Comparison of ENCODE assay signal across 11 cellular contexts in the genomic region with DNA sequence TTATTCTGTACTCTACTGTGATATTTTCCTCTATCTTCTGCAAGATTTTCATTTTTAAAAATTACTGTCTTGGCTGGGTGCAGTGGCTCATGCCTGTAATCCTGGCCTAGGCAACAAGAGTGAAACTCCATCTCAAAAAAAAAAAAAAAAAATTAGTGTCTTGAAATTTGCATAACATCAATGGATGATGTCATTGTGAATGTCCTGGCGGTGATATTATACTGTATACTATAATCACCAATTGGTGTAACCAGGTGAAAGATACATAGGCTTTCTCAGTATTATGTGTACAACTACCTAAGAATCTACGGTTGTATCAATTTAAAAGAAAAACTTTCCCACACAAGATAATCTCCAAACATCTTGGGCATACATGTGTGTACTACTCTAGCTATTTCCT. TPM values are rescaled to one million over a fixed set of nuclear protein-coding genes. Genes with fewer than 3 reads are reported as not detected.
DNase-seq lines count a peak whose midpoint lies in the region; ATAC-seq and TF ChIP-seq lines count a peak whose summit lies in the region.
"Had no signal": no experiment of that assay in that cellular context is flagged by ENCODE, and none has a peak within 500 bp of the region (broad histone marks: within the 10 kb centered on the region; RNA-seq: fewer than 3 reads in every experiment).

No MANE protein-coding gene starts in this region.

- peak overlapping the region; percentile 99 for H3K27ac Mint-ChIP-seq in activated CD4-positive, alpha-beta T cell treated with anti-CD3 and anti-CD28 coated beads for 36 hours
- H3K27ac Mint-ChIP-seq in stimulated activated naive B cell treated with anti-CD40 and anti-IgM and Interleukin-4, amounts not matched to agents 10 μg/mL and 1 μg/mL and 100 μg/mL, for 72 hours, result peak overlapping the region; percentile 99
- H3K27ac Mint-ChIP-seq in endodermal cell, result no peak overlapping the region

- WGBS in endodermal cell (ENCODE audit: insufficient coverage in 1 of 2, insufficient read length in 1 of 2), 2 experiments, result 100% methylated on average over 1 of the region's 2 CpGs

- intact Hi-C loops in activated CD4-positive, alpha-beta T cell treated with anti-CD3 and anti-CD28 coated beads for 36 hours (cut with DNase I, micrococcal nuclease), result loop anchor here in 1 of 2 experiments (5.0 kb wide), 1 partner anchor 314 kb away; a partner anchor contains a TSS
- intact Hi-C loops in PC-3 (cut with micrococcal nuclease) (no loop called here), colonic mucosa (cut with DNase I) (no loop called here)

- no peaks in the 10 kb centered on the region for H3K27me3 Mint-ChIP-seq in activated CD4-positive, alpha-beta T cell treated with anti-CD3 and anti-CD28 coated beads for 36 hours
- H3K27me3 Mint-ChIP-seq in stimulated activated naive B cell treated with anti-CD40 and anti-IgM and Interleukin-4, amounts not matched to agents 10 μg/mL and 1 μg/mL and 100 μg/mL, for 72 hours, result no peaks in the 10 kb centered on the region
- no peaks in the 10 kb centered on the region for H3K27me3 Mint-ChIP-seq in endodermal cell (ENCODE audit: insufficient read depth)

- H3K79me2 ChIP-seq in PC-3 (ENCODE audit: low read length), result peaks cover 45% of the 10 kb centered on the region
- H3K79me2 ChIP-seq in MM.1S (ENCODE audit: low read length), result no peaks in the 10 kb centered on the region

- H3K9ac ChIP-seq in PC-3 (ENCODE audit: low read length) (no peak overlapping the region), colonic mucosa (ENCODE audit: low read depth in 2 of 2, low read length in 2 of 2) (no peak overlapping the region), endodermal cell (ENCODE audit: extremely low read depth, low read length, poor library complexity, severe bottlenecking) (no peak overlapping the region), MM.1S (ENCODE audit: low read length) (no peak overlapping the region)

- H3K4me3 ChIP-seq in PC-3 (ENCODE audit: low read length), result no peak overlapping the region
- H3K4me3 ChIP-seq in colonic mucosa, result peak overlapping the region; percentile 45
- H3K4me3 ChIP-seq in endodermal cell (ENCODE audit: low read length), result no peak overlapping the region
- H3K4me3 ChIP-seq in MM.1S (ENCODE audit: low read length), result no peak overlapping the region

- no peak overlapping the region for H3K4me2 ChIP-seq in PC-3 (ENCODE audit: low read length)
- no peak overlapping the region for H3K4me2 ChIP-seq in MM.1S (ENCODE audit: low read depth, low read length)

- H3K4me1 ChIP-seq in PC-3 (ENCODE audit: insufficient read depth, low read length) (peaks cover 6% of the 10 kb centered on the region; the same call in 1 of the 2 replicates), colonic mucosa (no peaks in the 10 kb centered on the region), endodermal cell (ENCODE audit: control insufficient read depth, insufficient read depth, low read length) (no peaks in the 10 kb centered on the region), MM.1S (ENCODE audit: low read length) (no peaks in the 10 kb centered on the region)

- peaks cover 1% of the 10 kb centered on the region for H3K9me3 Mint-ChIP-seq in activated CD4-positive, alpha-beta T cell treated with anti-CD3 and anti-CD28 coated beads for 36 hours (ENCODE audit: low read depth)
- peaks cover 0 to 4% of the 10 kb centered on the region in 2 donors for H3K9me3 Mint-ChIP-seq in stimulated activated naive B cell treated with anti-CD40 and anti-IgM and Interleukin-4, amounts not matched to agents 10 μg/mL and 1 μg/mL and 100 μg/mL, for 72 hours
- H3K9me3 Mint-ChIP-seq in endodermal cell, result peaks cover 2% of the 10 kb centered on the region

- peaks cover 16% of the 10 kb centered on the region; the same call in 1 of the 2 replicates for H3K36me3 ChIP-seq in PC-3 (ENCODE audit: low read depth, low read length)
- H3K36me3 ChIP-seq in colonic mucosa, result no peaks in the 10 kb centered on the region
- H3K36me3 ChIP-seq in endodermal cell (ENCODE audit: control insufficient read depth, insufficient read depth, low read length), result no peaks in the 10 kb centered on the region
- H3K36me3 ChIP-seq in MM.1S (replicated peaks; ENCODE audit: insufficient read depth, low read length), result no peaks in the 10 kb centered on the region
- H3K36me3 ChIP-seq: suprapubic skin had no signal

- no peak for TF ChIP-seq CTCF in PC-3 (conservative IDR thresholded peaks at IDR 0.05; ENCODE audit: low read depth, low read length)
- no peak for TF ChIP-seq CTCF in colonic mucosa (IDR thresholded peaks at IDR 0.05)
- TF ChIP-seq CTCF in endodermal cell (conservative IDR thresholded peaks at IDR 0.05), result no peak
- TF ChIP-seq CTCF in MM.1S (IDR thresholded peaks at IDR 0.05; ENCODE audit: low read length), result no peak

- no peaks in the 10 kb centered on the region for H4K20me1 ChIP-seq in PC-3 (ENCODE audit: low read length)
- no peaks in the 10 kb centered on the region for H4K20me1 ChIP-seq in MM.1S (ENCODE audit: insufficient read depth, low read length)

- no peaks in the 10 kb centered on the region for H3K9me2 ChIP-seq in PC-3 (replicated peaks; ENCODE audit: low read length)
- H3K9me2 ChIP-seq in MM.1S (replicated peaks; ENCODE audit: insufficient read depth, low read length), result no peaks in the 10 kb centered on the region

- no peak overlapping the region for H2AFZ ChIP-seq in PC-3 (ENCODE audit: low read length)
- no peak overlapping the region for H2AFZ ChIP-seq in MM.1S (ENCODE audit: low read length)

- no TSS peak for BruUV-seq in PC-3 (replicated peaks; lab: Mats Ljungman, UMichigan)

- H3K4me3 Mint-ChIP-seq in activated CD4-positive, alpha-beta T cell treated with anti-CD3 and anti-CD28 coated beads for 36 hours, result peak overlapping the region; percentile 92
- H3K4me3 Mint-ChIP-seq in stimulated activated naive B cell treated with anti-CD40 and anti-IgM and Interleukin-4, amounts not matched to agents 10 μg/mL and 1 μg/mL and 100 μg/mL, for 72 hours, result peak overlapping the region; percentile 96 to 97
- H3K4me3 Mint-ChIP-seq in endodermal cell, result no peak overlapping the region

- H3K27ac ChIP-seq in PC-3 (ENCODE audit: low read length) (peak overlapping the region; percentile 36; the same call in 1 of the 2 replicates), colonic mucosa (peak overlapping the region; percentile 53), endodermal cell (ENCODE audit: low read depth, low read length) (no peak overlapping the region), MM.1S (ENCODE audit: low read length) (no peak overlapping the region)

- H3F3A ChIP-seq in PC-3 (ENCODE audit: low read length, unreplicated experiment) (no peaks in the 10 kb centered on the region), MM.1S (ENCODE audit: insufficient read depth, low read length) (no peaks in the 10 kb centered on the region)

- H3K9me3 ChIP-seq in PC-3 (ENCODE audit: low read length), result no peaks in the 10 kb centered on the region
- no peaks in the 10 kb centered on the region for H3K9me3 ChIP-seq in colonic mucosa
- no peaks in the 10 kb centered on the region for H3K9me3 ChIP-seq in endodermal cell (ENCODE audit: control insufficient read depth, low read length)
- no peaks in the 10 kb centered on the region for H3K9me3 ChIP-seq in MM.1S (replicated peaks; ENCODE audit: insufficient read depth, low read length)
- H3K9me3 ChIP-seq: suprapubic skin had no signal

- H3K27me3 ChIP-seq in PC-3 (ENCODE audit: low read length) (no peaks in the 10 kb centered on the region), colonic mucosa (no peaks in the 10 kb centered on the region), endodermal cell (ENCODE audit: control insufficient read depth, insufficient read depth, low read length, poor library complexity, severe bottlenecking) (no peaks in the 10 kb centered on the region), MM.1S (replicated peaks; ENCODE audit: insufficient read depth, low read length) (no peaks in the 10 kb centered on the region)
- H3K27me3 ChIP-seq: suprapubic skin had no signal

- DNase-seq in activated CD4-positive, alpha-beta T cell treated with anti-CD3 and anti-CD28 coated beads for 36 hours, result no peak
- no peak for DNase-seq in activated CD4-positive, alpha-beta T cell treated with anti-CD3 and anti-CD28 coated beads for 4 hours
- DNase-seq in PC-3 (no peak), colonic mucosa (no peak), endodermal cell (no peak), MM.1S (no peak)
- no peak for DNase-seq in stimulated activated naive B cell treated with anti-CD40 and anti-IgM and Interleukin-4, amounts not matched to agents 10 μg/mL and 1 μg/mL and 100 μg/mL, for 72 hours
- DNase-seq: NCI-H524, SHP77 treated with DMSO at 0.1 percent for 48 hours had no signal

- POLR2A ChIA-PET in activated CD4-positive, alpha-beta T cell treated with anti-CD3 and anti-CD28 coated beads for 36 hours (lab: Charles Lee), result no interaction called here
- POLR2A ChIA-PET in PC-3 (lab: Charles Lee; ENCODE audit: unreplicated experiment), result no interaction called here

- peak; percentile 24 for ATAC-seq in activated CD4-positive, alpha-beta T cell treated with anti-CD3 and anti-CD28 coated beads for 36 hours
- ATAC-seq in PC-3, result no peak
- ATAC-seq in stimulated activated naive B cell treated with anti-CD40 and anti-IgM and Interleukin-4, amounts not matched to agents 10 μg/mL and 1 μg/mL and 100 μg/mL, for 72 hours (replicated peaks), result no peak
- ATAC-seq in GM21717 (IDR thresholded peaks at IDR 0.05; ENCODE audit: unreplicated experiment), result no peak

- peaks cover 66% of the 10 kb centered on the region for H3K36me3 Mint-ChIP-seq in activated CD4-positive, alpha-beta T cell treated with anti-CD3 and anti-CD28 coated beads for 36 hours (ENCODE audit: low read depth)
- peaks cover 25 to 46% of the 10 kb centered on the region in 2 donors for H3K36me3 Mint-ChIP-seq in stimulated activated naive B cell treated with anti-CD40 and anti-IgM and Interleukin-4, amounts not matched to agents 10 μg/mL and 1 μg/mL and 100 μg/mL, for 72 hours
- H3K36me3 Mint-ChIP-seq in endodermal cell (ENCODE audit: low read depth), result peaks cover 29% of the 10 kb centered on the region

- peaks cover 34% of the 10 kb centered on the region for H3K4me1 Mint-ChIP-seq in activated CD4-positive, alpha-beta T cell treated with anti-CD3 and anti-CD28 coated beads for 36 hours
- peaks cover 8 to 13% of the 10 kb centered on the region in 2 donors for H3K4me1 Mint-ChIP-seq in stimulated activated naive B cell treated with anti-CD40 and anti-IgM and Interleukin-4, amounts not matched to agents 10 μg/mL and 1 μg/mL and 100 μg/mL, for 72 hours
- H3K4me1 Mint-ChIP-seq in endodermal cell, result peaks cover 3% of the 10 kb centered on the region

- CTCF ChIA-PET in activated CD4-positive, alpha-beta T cell treated with anti-CD3 and anti-CD28 coated beads for 36 hours (lab: Charles Lee), result no interaction called here
- CTCF ChIA-PET in PC-3 (lab: Charles Lee), result no interaction called here

RNA-seq across cellular contexts. Expression of a gene that starts 15.2 kb away (rescaled TPM):
- total RNA-seq in activated CD4-positive, alpha-beta T cell treated with anti-CD3 and anti-CD28 coated beads for 36 hours, result 10 to 100 TPM; 24.3 to 29.7 TPM
- total RNA-seq in PC-3 (2014; rRNA removed) (28.0 and 32.5 TPM in 2 replicates), colonic mucosa (1 to 10 TPM; 4.3 to 7.8 TPM), endodermal cell (10 to 100 TPM; 32.1 to 50.1 TPM)
- polyA plus RNA-seq in endodermal cell (2013, experiment 1 of 2), result 30.6 TPM
- polyA plus RNA-seq in endodermal cell (2013, experiment 2 of 2), result 30.5 TPM

Comparison
In these comparisons a context has a peak if more than half of its experiments do, and no peak if none do; other contexts are left out.
1. H3K27ac ChIP-seq: peak in PC-3 (single experiment) and colonic mucosa (single experiment); none in endodermal cell (single experiment) and MM.1S (single experiment).